In the genomic region with DNA sequence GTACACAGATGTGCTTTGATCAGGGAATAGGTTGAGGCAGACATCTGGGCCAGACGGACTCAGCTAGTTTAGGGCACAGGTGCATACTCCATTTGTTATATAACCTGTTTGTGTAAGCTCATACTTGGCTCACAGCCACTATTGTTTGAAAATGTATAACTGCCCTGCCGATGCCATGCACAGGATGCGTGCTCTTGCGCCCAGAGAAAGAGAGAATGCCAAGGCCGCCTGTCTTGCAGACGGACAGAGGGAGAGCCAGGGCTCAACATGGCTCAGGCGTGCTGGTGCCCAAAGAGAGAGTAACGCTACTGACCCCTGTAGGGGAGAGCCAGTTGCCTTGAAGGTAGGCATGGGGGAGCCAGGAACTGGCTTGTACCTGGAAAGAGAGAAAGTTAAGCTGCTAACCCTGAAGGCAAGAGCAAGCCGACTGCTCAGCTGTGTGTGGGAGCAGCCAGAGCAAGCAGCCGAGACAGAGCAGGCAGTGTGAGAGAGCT, we compare ENCODE assay signal across 18 cellular contexts. TPM values are rescaled to one million over a fixed set of nuclear protein-coding genes. Genes with fewer than 3 reads are reported as not detected.
A peak's percentile ranks its signal among the peaks of the same experiment; 100 is the strongest.
DNase-seq lines count a peak whose midpoint lies in the region; TF ChIP-seq lines count a peak whose summit lies in the region.
"Had no signal": no experiment of that assay in that cellular context is flagged by ENCODE, and none has a peak within 500 bp of the region (broad histone marks: within the 10 kb centered on the region; RNA-seq: fewer than 3 reads in every experiment).

No MANE protein-coding gene starts in this region.

- no peak overlapping the region for H3K4me2 ChIP-seq in GM23248 (ENCODE audit: unreplicated experiment)
- no peak overlapping the region for H3K4me2 ChIP-seq in neuronal stem cell (ENCODE audit: insufficient read depth, low read length, poor library complexity, severe bottlenecking)

- H3K14ac ChIP-seq in neuronal stem cell (ENCODE audit: low read length), result no peak overlapping the region

- H3K27ac ChIP-seq in GM23248, result peak overlapping the region; percentile 29; the same call in 1 of the 2 replicates
- no peak overlapping the region for H3K27ac ChIP-seq in neuronal stem cell (replicated peaks; ENCODE audit: low read length)
- H3K27ac ChIP-seq in effector memory CD4-positive, alpha-beta T cell (ENCODE audit: insufficient read depth, low read length, poor library complexity, severe bottlenecking), result no peak overlapping the region
- H3K27ac ChIP-seq: adrenal gland, epithelial cell of prostate, pancreas had no signal

- no peak overlapping the region for H2AFZ ChIP-seq in GM23248
- H2AFZ ChIP-seq in neuronal stem cell (ENCODE audit: low read length), result no peak overlapping the region

- H3K9me3 ChIP-seq in GM23248 (ENCODE audit: low read depth), result no peaks in the 10 kb centered on the region
- no peaks in the 10 kb centered on the region for H3K9me3 ChIP-seq in neuronal stem cell (replicated peaks in 1 of 2; ENCODE audit: control insufficient read depth in 2 of 2, insufficient read depth in 1 of 2, low read depth in 1 of 2, low read length in 2 of 2)
- H3K9me3 ChIP-seq in effector memory CD4-positive, alpha-beta T cell (ENCODE audit: control insufficient read depth, low read length), result no peaks in the 10 kb centered on the region
- H3K9me3 ChIP-seq: adrenal gland, pancreas had no signal

- WGBS in GM23248 (ENCODE audit: low coverage in 1 of 2, low lambda C conversion rate in 2 of 2, missing lambda C conversion rate in 2 of 2), 2 experiments, result 97 to 98% methylated on average over 10 of the region's 10 CpGs
- no CpG with 5 or more reads among the region's 10 CpGs for WGBS in neuronal stem cell (ENCODE audit: extremely low coverage in 2 of 2, insufficient read length in 2 of 2, insufficient replicate concordance in 1 of 2), 2 donors
- WGBS in lower leg skin, 2 donors, result 76 to 93% methylated on average over 10 of the region's 10 CpGs

- H3K79me1 ChIP-seq in neuronal stem cell (ENCODE audit: low read depth, low read length), result no peaks in the 10 kb centered on the region

- H3F3A ChIP-seq in GM23248 (ENCODE audit: insufficient read depth), result peaks cover 88% of the 10 kb centered on the region

- intact Hi-C loops in lower leg skin (cut with DNase I; ENCODE audit: low total_unique reads), result no loop called here

- H3K9ac ChIP-seq in GM23248, result no peak overlapping the region
- H3K9ac ChIP-seq in neuronal stem cell (ENCODE audit: low read depth, low read length, poor library complexity), result no peak overlapping the region

- H3K4me3 ChIP-seq in GM23248, result no peak overlapping the region
- H3K4me3 ChIP-seq in neuronal stem cell (ENCODE audit: low read length in 2 of 2), result no peak overlapping the region
- H3K4me3 ChIP-seq in effector memory CD4-positive, alpha-beta T cell (ENCODE audit: insufficient read depth, low read depth, low read length, poor library complexity, severe bottlenecking), result no peak overlapping the region
- H3K4me3 ChIP-seq in lower leg skin (ENCODE audit: low read depth, poor library complexity, severe bottlenecking), result no peak overlapping the region
- H3K4me3 ChIP-seq: adrenal gland, skin epidermis had no signal

- no peak overlapping the region for H2BK15ac ChIP-seq in neuronal stem cell (ENCODE audit: low read length)

- in situ Hi-C loops in GM23248 (cut with MboI), result no loop called here

- DNase-seq in GM23248 (no peak), NCI-H1694 treated with DMSO at 0.1 percent for 48 hours (lab: John Stamatoyannopoulos, UW) (peak; percentile 81), dermis blood vessel endothelial cell (peak; percentile 66), neuronal stem cell (ENCODE audit: low spot score) (no peak), lower leg skin (ENCODE audit: low spot score in 2 of 2) (no peak)
- DNase-seq in effector memory CD4-positive, alpha-beta T cell, result no peak
- no peak for DNase-seq in activated CD8-positive, alpha-beta memory T cell treated with anti-CD3 and anti-CD28 coated beads for 24 hours
- DNase-seq: activated CD4-positive, alpha-beta T cell treated with anti-CD3 and anti-CD28 coated beads, Interleukin-2, amount 50 U/mL, for 48 hours; activated T-cell treated with anti-CD3 and anti-CD28 coated beads, Interleukin-2, amount 50 U/mL, for 72 hours; central memory CD4-positive, alpha-beta T cell; HCEC 1CT; kidney; NCI-H1092 treated with DMSO at 0.1 percent for 48 hours; pancreas; SIG-M5 had no signal

- H4K20me1 ChIP-seq in GM23248 (ENCODE audit: insufficient read depth), result no peaks in the 10 kb centered on the region

- TF ChIP-seq CTCF in lower leg skin (IDR thresholded peaks at IDR 0.05), result no peak

- peak overlapping the region; percentile 42 for H3K18ac ChIP-seq in neuronal stem cell (ENCODE audit: low read length)

- H2AK5ac ChIP-seq in neuronal stem cell (ENCODE audit: low read depth, low read length), result no peak overlapping the region

- no peak overlapping the region for H3K4ac ChIP-seq in neuronal stem cell (ENCODE audit: low read length)

- H2BK5ac ChIP-seq in neuronal stem cell (ENCODE audit: low read length), result no peak overlapping the region

- no peaks in the 10 kb centered on the region for H3K27me3 ChIP-seq in GM23248 (replicated peaks; ENCODE audit: insufficient read depth)
- no peaks in the 10 kb centered on the region for H3K27me3 ChIP-seq in neuronal stem cell (ENCODE audit: control insufficient read depth in 3 of 3, insufficient read depth in 3 of 3, low read depth in 1 of 3, low read length in 3 of 3)
- no peaks in the 10 kb centered on the region for H3K27me3 ChIP-seq in effector memory CD4-positive, alpha-beta T cell (replicated peaks; ENCODE audit: control insufficient read depth, insufficient read depth, low read length, poor library complexity, severe bottlenecking)
- H3K27me3 ChIP-seq: adrenal gland, pancreas had no signal

- no peak overlapping the region for H4K8ac ChIP-seq in neuronal stem cell (ENCODE audit: low read depth, low read length)

- H3K79me2 ChIP-seq in GM23248 (ENCODE audit: insufficient read depth), result no peaks in the 10 kb centered on the region

- H3K9me2 ChIP-seq in GM23248 (ENCODE audit: insufficient read depth), result no peaks in the 10 kb centered on the region

- no peak overlapping the region for H2BK12ac ChIP-seq in neuronal stem cell (ENCODE audit: low read length)

- no peak overlapping the region for H2BK120ac ChIP-seq in neuronal stem cell (ENCODE audit: low read depth, low read length)

- H3K4me1 ChIP-seq in GM23248 (ENCODE audit: insufficient read depth) (peaks cover 19% of the 10 kb centered on the region), neuronal stem cell (ENCODE audit: control insufficient read depth in 2 of 2, insufficient read depth in 1 of 2, low read depth in 1 of 2, low read length in 2 of 2) (no peaks in the 10 kb centered on the region)
- H3K4me1 ChIP-seq in effector memory CD4-positive, alpha-beta T cell (ENCODE audit: control insufficient read depth, insufficient read depth, low read length, poor library complexity, severe bottlenecking), result no peaks in the 10 kb centered on the region
- H3K4me1 ChIP-seq: adrenal gland, pancreas had no signal

- H3K23ac ChIP-seq in neuronal stem cell (ENCODE audit: low read depth, low read length, poor library complexity), result peak overlapping the region; percentile 56

- H3K36me3 ChIP-seq in GM23248 (ENCODE audit: low read depth) (peaks cover 95% of the 10 kb centered on the region), neuronal stem cell (replicated peaks in 1 of 2; ENCODE audit: control insufficient read depth in 2 of 2, insufficient read depth in 2 of 2, low read length in 2 of 2) (no peaks in the 10 kb centered on the region)
- H3K36me3 ChIP-seq in effector memory CD4-positive, alpha-beta T cell (ENCODE audit: control insufficient read depth, insufficient read depth, low read length), result no peaks in the 10 kb centered on the region
- H3K36me3 ChIP-seq: adrenal gland, pancreas had no signal

- H4K91ac ChIP-seq in neuronal stem cell (ENCODE audit: low read depth, low read length, poor library complexity), result no peak overlapping the region

- TF ChIP-seq POLR2A in lower leg skin (IDR thresholded peaks at IDR 0.05), result no peak

RNA-seq across cellular contexts. Expression of a gene that starts 57.7 kb away (rescaled TPM):
- 11.9 and 12.0 TPM in 2 replicates for total RNA-seq in GM23248 (2014; rRNA removed; shearing (Covaris generic))
- polyA plus RNA-seq in GM23248 (2016; fragmentation: Nextera tagmentation; extraction: Ambion mirVana), result 53.9 and 57.3 TPM in 2 replicates
- total RNA-seq in dermis blood vessel endothelial cell (10.4 and 10.5 TPM in 2 replicates), lower leg skin (1 to 10 TPM; 1.7 to 9.3 (median 7.4) TPM)
- polyA plus RNA-seq in neuronal stem cell (2013, experiment 1 of 2), result 49.5 TPM
- 50.6 TPM for polyA plus RNA-seq in neuronal stem cell (2013, experiment 2 of 2)

RNA-seq across cellular contexts. Expression of a gene that starts 57.8 kb away (rescaled TPM):
- 42.7 and 54.9 TPM in 2 replicates for total RNA-seq in GM23248 (2014; rRNA removed; shearing (Covaris generic))
- polyA plus RNA-seq in GM23248 (2016; fragmentation: Nextera tagmentation; extraction: Ambion mirVana), result 39.0 and 41.5 TPM in 2 replicates
- 18.4 and 18.9 TPM in 2 replicates for total RNA-seq in dermis blood vessel endothelial cell
- polyA plus RNA-seq in neuronal stem cell (2013, experiment 1 of 2), result 15.2 TPM
- polyA plus RNA-seq in neuronal stem cell (2013, experiment 2 of 2), result 15.9 TPM
- total RNA-seq in lower leg skin, result 10 to 100 TPM; 21.1 to 35.0 (median 25.5) TPM

Comparison
In these comparisons a context has a peak if more than half of its experiments do, and no peak if none do; other contexts are left out.
1. DNase-seq: peak in NCI-H1694 treated with DMSO at 0.1 percent for 48 hours (single experiment) and dermis blood vessel endothelial cell (single experiment); none in GM23248 (single experiment), neuronal stem cell (single experiment), effector memory CD4-positive, alpha-beta T cell (0 of 3), activated CD8-positive, alpha-beta memory T cell treated with anti-CD3 and anti-CD28 coated beads for 24 hours (single experiment) and lower leg skin (0 of 2).